In the genomic region with DNA sequence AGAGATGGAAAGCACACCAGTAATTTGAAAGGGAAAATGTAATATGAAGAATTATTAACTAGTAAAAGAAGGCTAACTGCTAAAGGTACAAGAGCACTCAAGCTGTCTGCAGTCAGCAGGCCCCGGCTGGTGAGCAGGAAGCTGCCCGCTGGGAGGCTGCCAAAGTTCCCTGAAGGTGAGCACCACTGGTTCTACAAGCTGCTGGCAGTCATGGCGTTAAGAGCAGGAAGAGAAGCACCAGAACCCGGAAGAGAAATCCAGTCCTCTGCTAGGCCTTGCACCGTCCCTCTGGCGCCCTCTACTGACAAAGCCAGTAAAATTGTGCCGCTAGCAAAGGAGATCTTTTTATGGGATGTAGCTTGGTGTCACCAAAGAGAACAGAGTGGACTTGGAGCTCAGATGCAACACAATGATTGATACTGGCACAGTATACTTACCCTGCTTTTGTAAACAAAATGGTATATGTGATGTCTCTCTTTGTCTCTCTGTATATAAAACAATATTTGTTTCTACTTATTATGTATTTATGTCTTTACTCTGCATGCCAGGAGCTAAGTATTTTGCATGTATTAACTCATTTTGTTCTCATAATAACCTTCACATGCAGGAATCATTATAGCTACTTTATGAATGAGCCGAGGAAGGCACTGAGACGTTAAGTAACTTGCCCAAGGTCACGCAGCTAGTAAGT, we compare ENCODE assay signal across 2 cellular contexts.
TF ChIP-seq lines count a peak whose summit lies in the region.

No MANE protein-coding gene starts in this region.

TF ChIP-seq in PFSK-1, 5 proteins besides CTCF, POLR2A, EP300 and RAD21 (continued from another document):
- TF ChIP-seq POLR2AphosphoS5 (IDR thresholded peaks at IDR 0.05; ENCODE audit: low read depth, low read length), result peak; percentile 57; the same call in 1 of the 2 replicates
- TF ChIP-seq TAF1 (IDR thresholded peaks at IDR 0.05; ENCODE audit: borderline replicate concordance, insufficient read depth, low read length), result no peak
- TF ChIP-seq, protein P1, sequence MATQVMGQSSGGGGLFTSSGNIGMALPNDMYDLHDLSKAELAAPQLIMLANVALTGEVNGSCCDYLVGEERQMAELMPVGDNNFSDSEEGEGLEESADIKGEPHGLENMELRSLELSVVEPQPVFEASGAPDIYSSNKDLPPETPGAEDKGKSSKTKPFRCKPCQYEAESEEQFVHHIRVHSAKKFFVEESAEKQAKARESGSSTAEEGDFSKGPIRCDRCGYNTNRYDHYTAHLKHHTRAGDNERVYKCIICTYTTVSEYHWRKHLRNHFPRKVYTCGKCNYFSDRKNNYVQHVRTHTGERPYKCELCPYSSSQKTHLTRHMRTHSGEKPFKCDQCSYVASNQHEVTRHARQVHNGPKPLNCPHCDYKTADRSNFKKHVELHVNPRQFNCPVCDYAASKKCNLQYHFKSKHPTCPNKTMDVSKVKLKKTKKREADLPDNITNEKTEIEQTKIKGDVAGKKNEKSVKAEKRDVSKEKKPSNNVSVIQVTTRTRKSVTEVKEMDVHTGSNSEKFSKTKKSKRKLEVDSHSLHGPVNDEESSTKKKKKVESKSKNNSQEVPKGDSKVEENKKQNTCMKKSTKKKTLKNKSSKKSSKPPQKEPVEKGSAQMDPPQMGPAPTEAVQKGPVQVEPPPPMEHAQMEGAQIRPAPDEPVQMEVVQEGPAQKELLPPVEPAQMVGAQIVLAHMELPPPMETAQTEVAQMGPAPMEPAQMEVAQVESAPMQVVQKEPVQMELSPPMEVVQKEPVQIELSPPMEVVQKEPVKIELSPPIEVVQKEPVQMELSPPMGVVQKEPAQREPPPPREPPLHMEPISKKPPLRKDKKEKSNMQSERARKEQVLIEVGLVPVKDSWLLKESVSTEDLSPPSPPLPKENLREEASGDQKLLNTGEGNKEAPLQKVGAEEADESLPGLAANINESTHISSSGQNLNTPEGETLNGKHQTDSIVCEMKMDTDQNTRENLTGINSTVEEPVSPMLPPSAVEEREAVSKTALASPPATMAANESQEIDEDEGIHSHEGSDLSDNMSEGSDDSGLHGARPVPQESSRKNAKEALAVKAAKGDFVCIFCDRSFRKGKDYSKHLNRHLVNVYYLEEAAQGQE (IDR thresholded peaks at IDR 0.05; ENCODE audit: insufficient read depth in 1 of 2, low read depth in 2 of 2, low read length in 2 of 2), result 0 out of 4 replicates have a peak, but pooled peaks of 1 of the 2 experiments have one; percentile 37

TF ChIP-seq in neural cell, 6 proteins besides CTCF, POLR2A, EP300 and RAD21 (continued from another document):
- TF ChIP-seq, protein P1 (IDR thresholded peaks at IDR 0.05; ENCODE audit: borderline replicate concordance), result no peak
TF ChIP-seq in neural cell: peak in this region for 1.
